ENCODE assay signal across 1 cellular context in the genomic region with DNA sequence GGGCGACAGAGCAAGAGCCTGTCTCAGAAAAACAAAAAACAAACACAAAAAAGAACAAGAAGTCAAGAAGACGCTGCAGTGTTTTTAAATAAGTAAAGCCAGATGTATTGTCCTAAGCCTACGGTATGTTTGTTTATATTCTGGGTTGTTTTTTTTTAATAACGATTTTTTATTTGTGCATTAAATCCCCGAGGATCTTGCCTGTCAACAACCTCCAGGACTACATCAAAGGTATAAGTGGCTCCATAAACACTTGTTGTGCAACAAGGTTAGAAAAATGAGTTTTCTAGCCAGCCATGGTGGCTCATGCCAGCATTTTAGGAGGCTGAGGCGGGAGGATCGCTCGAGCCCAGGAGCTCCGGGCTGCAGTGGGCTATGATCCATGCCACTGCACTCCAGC.
TF ChIP-seq lines count a peak whose summit lies in the region.

No MANE protein-coding gene starts in this region.

TF ChIP-seq in GM23338, 12 proteins besides CTCF, POLR2A, EP300 and RAD21 (continued from another document):
- TF ChIP-seq, protein P1, sequence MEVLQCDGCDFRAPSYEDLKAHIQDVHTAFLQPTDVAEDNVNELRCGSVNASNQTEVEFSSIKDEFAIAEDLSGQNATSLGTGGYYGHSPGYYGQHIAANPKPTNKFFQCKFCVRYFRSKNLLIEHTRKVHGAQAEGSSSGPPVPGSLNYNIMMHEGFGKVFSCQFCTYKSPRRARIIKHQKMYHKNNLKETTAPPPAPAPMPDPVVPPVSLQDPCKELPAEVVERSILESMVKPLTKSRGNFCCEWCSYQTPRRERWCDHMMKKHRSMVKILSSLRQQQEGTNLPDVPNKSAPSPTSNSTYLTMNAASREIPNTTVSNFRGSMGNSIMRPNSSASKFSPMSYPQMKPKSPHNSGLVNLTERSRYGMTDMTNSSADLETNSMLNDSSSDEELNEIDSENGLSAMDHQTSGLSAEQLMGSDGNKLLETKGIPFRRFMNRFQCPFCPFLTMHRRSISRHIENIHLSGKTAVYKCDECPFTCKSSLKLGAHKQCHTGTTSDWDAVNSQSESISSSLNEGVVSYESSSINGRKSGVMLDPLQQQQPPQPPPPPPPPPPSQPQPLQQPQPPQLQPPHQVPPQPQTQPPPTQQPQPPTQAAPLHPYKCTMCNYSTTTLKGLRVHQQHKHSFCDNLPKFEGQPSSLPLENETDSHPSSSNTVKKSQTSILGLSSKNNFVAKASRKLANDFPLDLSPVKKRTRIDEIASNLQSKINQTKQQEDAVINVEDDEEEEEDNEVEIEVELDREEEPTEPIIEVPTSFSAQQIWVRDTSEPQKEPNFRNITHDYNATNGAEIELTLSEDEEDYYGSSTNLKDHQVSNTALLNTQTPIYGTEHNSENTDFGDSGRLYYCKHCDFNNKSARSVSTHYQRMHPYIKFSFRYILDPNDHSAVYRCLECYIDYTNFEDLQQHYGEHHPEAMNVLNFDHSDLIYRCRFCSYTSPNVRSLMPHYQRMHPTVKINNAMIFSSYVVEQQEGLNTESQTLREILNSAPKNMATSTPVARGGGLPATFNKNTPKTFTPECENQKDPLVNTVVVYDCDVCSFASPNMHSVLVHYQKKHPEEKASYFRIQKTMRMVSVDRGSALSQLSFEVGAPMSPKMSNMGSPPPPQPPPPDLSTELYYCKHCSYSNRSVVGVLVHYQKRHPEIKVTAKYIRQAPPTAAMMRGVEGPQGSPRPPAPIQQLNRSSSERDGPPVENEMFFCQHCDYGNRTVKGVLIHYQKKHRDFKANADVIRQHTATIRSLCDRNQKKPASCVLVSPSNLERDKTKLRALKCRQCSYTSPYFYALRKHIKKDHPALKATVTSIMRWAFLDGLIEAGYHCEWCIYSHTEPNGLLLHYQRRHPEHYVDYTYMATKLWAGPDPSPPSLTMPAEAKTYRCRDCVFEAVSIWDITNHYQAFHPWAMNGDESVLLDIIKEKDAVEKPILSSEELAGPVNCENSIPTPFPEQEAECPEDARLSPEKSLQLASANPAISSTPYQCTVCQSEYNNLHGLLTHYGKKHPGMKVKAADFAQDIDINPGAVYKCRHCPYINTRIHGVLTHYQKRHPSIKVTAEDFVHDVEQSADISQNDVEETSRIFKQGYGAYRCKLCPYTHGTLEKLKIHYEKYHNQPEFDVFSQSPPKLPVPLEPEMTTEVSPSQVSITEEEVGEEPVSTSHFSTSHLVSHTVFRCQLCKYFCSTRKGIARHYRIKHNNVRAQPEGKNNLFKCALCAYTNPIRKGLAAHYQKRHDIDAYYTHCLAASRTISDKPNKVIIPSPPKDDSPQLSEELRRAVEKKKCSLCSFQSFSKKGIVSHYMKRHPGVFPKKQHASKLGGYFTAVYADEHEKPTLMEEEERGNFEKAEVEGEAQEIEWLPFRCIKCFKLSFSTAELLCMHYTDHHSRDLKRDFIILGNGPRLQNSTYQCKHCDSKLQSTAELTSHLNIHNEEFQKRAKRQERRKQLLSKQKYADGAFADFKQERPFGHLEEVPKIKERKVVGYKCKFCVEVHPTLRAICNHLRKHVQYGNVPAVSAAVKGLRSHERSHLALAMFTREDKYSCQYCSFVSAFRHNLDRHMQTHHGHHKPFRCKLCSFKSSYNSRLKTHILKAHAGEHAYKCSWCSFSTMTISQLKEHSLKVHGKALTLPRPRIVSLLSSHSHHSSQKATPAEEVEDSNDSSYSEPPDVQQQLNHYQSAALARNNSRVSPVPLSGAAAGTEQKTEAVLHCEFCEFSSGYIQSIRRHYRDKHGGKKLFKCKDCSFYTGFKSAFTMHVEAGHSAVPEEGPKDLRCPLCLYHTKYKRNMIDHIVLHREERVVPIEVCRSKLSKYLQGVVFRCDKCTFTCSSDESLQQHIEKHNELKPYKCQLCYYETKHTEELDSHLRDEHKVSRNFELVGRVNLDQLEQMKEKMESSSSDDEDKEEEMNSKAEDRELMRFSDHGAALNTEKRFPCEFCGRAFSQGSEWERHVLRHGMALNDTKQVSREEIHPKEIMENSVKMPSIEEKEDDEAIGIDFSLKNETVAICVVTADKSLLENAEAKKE (CRISPR knock-in tag; IDR thresholded peaks at IDR 0.05), result no peak
- TF ChIP-seq EZH2 (IDR thresholded peaks at IDR 0.05; ENCODE audit: low read depth, unreplicated experiment) (no peak), ZNF114 (CRISPR knock-in tag; IDR thresholded peaks at IDR 0.05) (no peak), STAT1 (IDR thresholded peaks at IDR 0.05; ENCODE audit: unreplicated experiment) (no peak), NANOG (IDR thresholded peaks at IDR 0.05; ENCODE audit: borderline replicate concordance) (no peak)
